Comparison of ENCODE assay signal across 8 cellular contexts in genomic region chr20:54668271-54669053, GRCh38.
A peak's percentile ranks its signal among the peaks of the same experiment; 100 is the strongest.
DNase-seq lines count a peak whose midpoint lies in the region; ATAC-seq and TF ChIP-seq lines count a peak whose summit lies in the region.

No MANE protein-coding gene starts in this region.

- peak; percentile 90 for ATAC-seq in GM18868 (IDR thresholded peaks at IDR 0.05; ENCODE audit: unreplicated experiment)
- ATAC-seq in HG03045 (IDR thresholded peaks at IDR 0.05; ENCODE audit: unreplicated experiment) = peak; percentile 65

- H3K4me1 ChIP-seq in tibial artery = no peaks in the 10 kb centered on the region

- H3K27ac ChIP-seq in coronary artery (no peak overlapping the region), tibial artery (no peak overlapping the region)

- no peaks in the 10 kb centered on the region for H3K4me1 Mint-ChIP-seq in osteocyte (ENCODE audit: unreplicated experiment)

- in situ Hi-C loops in SK-MEL-5 (cut with HindIII; ENCODE audit: low pct_unique_long_range_greater_than_20kb, low sequenced_read_pairs) = no loop called here

- no peaks in the 10 kb centered on the region for H3K36me3 Mint-ChIP-seq in osteocyte (ENCODE audit: unreplicated experiment)

- no peak overlapping the region for H3K27ac Mint-ChIP-seq in osteocyte (ENCODE audit: unreplicated experiment)

- H3K27me3 ChIP-seq in tibial artery = no peaks in the 10 kb centered on the region

- no peaks in the 10 kb centered on the region for H3K9me3 ChIP-seq in tibial artery

- H3K9me3 Mint-ChIP-seq in osteocyte (ENCODE audit: unreplicated experiment) = no peaks in the 10 kb centered on the region

- peaks cover 13% of the 10 kb centered on the region for H3K27me3 Mint-ChIP-seq in osteocyte (ENCODE audit: unreplicated experiment)

- no peak overlapping the region for H3K4me3 Mint-ChIP-seq in osteocyte (ENCODE audit: unreplicated experiment)

- TF ChIP-seq CTCF in coronary artery (IDR thresholded peaks at IDR 0.05) = peak; percentile 30
- TF ChIP-seq CTCF in osteocyte (IDR thresholded peaks at IDR 0.05) = peak; percentile 68
- peak in 1 of 2 experiments; percentile 36 for TF ChIP-seq CTCF in tibial artery (IDR thresholded peaks at IDR 0.05)

- DNase-seq in COLO668 (lab: John Stamatoyannopoulos, UW; ENCODE audit: unreplicated experiment) (peak; percentile 7), SK-MEL-5 (ENCODE audit: low read depth, low spot score) (peak; percentile 50), coronary artery (ENCODE audit: low spot score) (no peak), osteocyte (ENCODE audit: extremely low spot score, unreplicated experiment) (no peak), tibial artery (no peak), GM19240 (ENCODE audit: insufficient read length, low spot score) (no peak)

- no peaks in the 10 kb centered on the region for H3K36me3 ChIP-seq in tibial artery

- intact Hi-C loops in tibial artery (cut with DNase I; ENCODE audit: low total_unique reads) = no loop called here

- H3K4me3 ChIP-seq in coronary artery (no peak overlapping the region), tibial artery (no peak overlapping the region)

Comparison
In these comparisons a context has a peak if more than half of its experiments do, and no peak if none do; other contexts are left out.
1. DNase-seq: peak in COLO668 (single experiment) and SK-MEL-5 (single experiment); none in coronary artery (single experiment), osteocyte (single experiment), tibial artery (0 of 2) and GM19240 (single experiment).